11 cellular contexts compared by ENCODE assay signal in genomic region chr11:35059040-35059439, GRCh38.
DNase-seq lines count a peak whose midpoint lies in the region; ATAC-seq and TF ChIP-seq lines count a peak whose summit lies in the region.
"Had no signal": no experiment of that assay in that cellular context is flagged by ENCODE, and none has a peak within 500 bp of the region (broad histone marks: within the 10 kb centered on the region; RNA-seq: fewer than 3 reads in every experiment).

No MANE protein-coding gene starts in this region.

- CTCF ChIA-PET in Panc1 (lab: Charles Lee): interaction anchor here (0.7 kb wide), 1 partner anchor 93 kb away, joined by 3 read pairs; no protein-coding TSS in a partner anchor

- peaks cover 21 to 81% (median 79%) of the 10 kb centered on the region in 11 experiments for H3K9me3 ChIP-seq in BLaER1 treated with 17β-estradiol and CSF1 and Interleukin-3, amounts not matched to agents 10 nM and 100 nM (replicated peaks in 1 of 11)
- H3K9me3 ChIP-seq in Panc1 (ENCODE audit: control insufficient read depth, insufficient read depth, low read depth, low read length): no peaks in the 10 kb centered on the region

- no TSS peak for BruUV-seq in Panc1 (replicated peaks; lab: Mats Ljungman, UMichigan)

- DNase-seq in Panc1 (ENCODE audit: low read depth, low spot score): no peak
- DNase-seq in immature natural killer cell: no peak
- DNase-seq in GOT3 (lab: John Stamatoyannopoulos, UW): no peak
- no peak for DNase-seq in NCI-H1694 (lab: John Stamatoyannopoulos, UW)
- no peak for DNase-seq in NCI-H226
- DNase-seq: dermis blood vessel endothelial cell, NCI-H526 treated with DMSO at 0.1 percent for 48 hours, substantia nigra had no signal

- in situ Hi-C loops in Panc1 (cut with HindIII; ENCODE audit: low pct_unique_long_range_greater_than_20kb, low sequenced_read_pairs): no loop called here

- H3K36me3 Mint-ChIP-seq in immature natural killer cell: peaks cover 0 to 7% (median 0%) of the 10 kb centered on the region in 3 donors

- peaks cover 0 to 1% (median 0%) of the 10 kb centered on the region in 3 donors for H3K27me3 Mint-ChIP-seq in immature natural killer cell (ENCODE audit: low read depth in 3 of 3)

- H3K27ac Mint-ChIP-seq in immature natural killer cell: peak overlapping the region; percentile 29 to 82 (median 74)

- H3K27me3 ChIP-seq in BLaER1 treated with 17β-estradiol and CSF1 and Interleukin-3, amounts not matched to agents 10 nM and 100 nM: no peaks in the 10 kb centered on the region
- no peaks in the 10 kb centered on the region for H3K27me3 ChIP-seq in Panc1 (ENCODE audit: control insufficient read depth, insufficient read depth, low read length)

- H3K4me3 Mint-ChIP-seq in immature natural killer cell: peak overlapping the region in 2 of 5 donors; percentile 14 to 47

- no peaks in the 10 kb centered on the region for H4K20me1 ChIP-seq in BLaER1 treated with 17β-estradiol and CSF1 and Interleukin-3, amounts not matched to agents 10 nM and 100 nM

- no peaks in the 10 kb centered on the region for H3K9me3 Mint-ChIP-seq in immature natural killer cell

- TF ChIP-seq CTCF in Panc1 (IDR thresholded peaks at IDR 0.05): no peak

- intact Hi-C loops in Panc1 (cut with micrococcal nuclease; ENCODE audit: unreplicated experiment): no loop called here

- peak overlapping the region; percentile 19 to 68 (median 38); a peak in 20 of 22 replicates for H3K4me2 ChIP-seq in BLaER1 treated with 17β-estradiol and CSF1 and Interleukin-3, amounts not matched to agents 10 nM and 100 nM

- H3K27ac ChIP-seq in BLaER1 treated with 17β-estradiol and CSF1 and Interleukin-3, amounts not matched to agents 10 nM and 100 nM: peak overlapping the region in 9 of 11 experiments; percentile 25 to 70 (median 63); a peak in 17 of 22 replicates
- peak overlapping the region; percentile 24; the same call in 1 of the 2 replicates for H3K27ac ChIP-seq in Panc1 (ENCODE audit: low read length)

- peak overlapping the region in 1 of 10 experiments; percentile 6; a peak in 2 of 20 replicates for H3K4me3 ChIP-seq in BLaER1 treated with 17β-estradiol and CSF1 and Interleukin-3, amounts not matched to agents 10 nM and 100 nM
- H3K4me3 ChIP-seq in Panc1 (ENCODE audit: low read depth in 2 of 2, low read length in 2 of 2): no peak overlapping the region

- peaks cover 0 to 54% (median 22%) of the 10 kb centered on the region in 11 experiments; a peak in 16 of 22 replicates for H3K36me3 ChIP-seq in BLaER1 treated with 17β-estradiol and CSF1 and Interleukin-3, amounts not matched to agents 10 nM and 100 nM
- no peaks in the 10 kb centered on the region for H3K36me3 ChIP-seq in Panc1 (ENCODE audit: control insufficient read depth, insufficient read depth, low read length)

- POLR2A ChIA-PET in Panc1 (lab: Charles Lee): interaction anchor here (0.6 kb wide), 1 partner anchor 80 kb away, joined by 3 read pairs; no protein-coding TSS in a partner anchor

- H3K4me1 ChIP-seq in BLaER1 treated with 17β-estradiol and CSF1 and Interleukin-3, amounts not matched to agents 10 nM and 100 nM: peaks cover 20 to 53% (median 40%) of the 10 kb centered on the region in 10 experiments
- H3K4me1 ChIP-seq in Panc1 (ENCODE audit: control insufficient read depth, insufficient read depth, low read length): peaks cover 3% of the 10 kb centered on the region

- peaks cover 24 to 40% of the 10 kb centered on the region in 2 donors for H3K4me1 Mint-ChIP-seq in immature natural killer cell

- peak; percentile 47 for ATAC-seq in GM19035 (IDR thresholded peaks at IDR 0.05; ENCODE audit: unreplicated experiment)
- ATAC-seq in Panc1: no peak
- no peak for ATAC-seq in GM21423 (IDR thresholded peaks at IDR 0.05; ENCODE audit: unreplicated experiment)

- no peak overlapping the region for H3K9ac ChIP-seq in BLaER1 treated with 17β-estradiol and CSF1 and Interleukin-3, amounts not matched to agents 10 nM and 100 nM
